In genomic region chr2:217932661-217933325, GRCh38 we compare ENCODE assay signal across 9 cellular contexts.
DNase-seq lines count a peak whose midpoint lies in the region; ATAC-seq and TF ChIP-seq lines count a peak whose summit lies in the region.
"Had no signal": no experiment of that assay in that cellular context is flagged by ENCODE, and none has a peak within 500 bp of the region (broad histone marks: within the 10 kb centered on the region; RNA-seq: fewer than 3 reads in every experiment).

No MANE protein-coding gene starts in this region.

- ATAC-seq in GM21360 (IDR thresholded peaks at IDR 0.05; ENCODE audit: unreplicated experiment) = no peak

- no peak overlapping the region for H2AFZ ChIP-seq in Loucy (ENCODE audit: low read length)

- peak overlapping the region; percentile 99 for H3K27ac ChIP-seq in stomach smooth muscle (ENCODE audit: low read length)

- H3K27me3 ChIP-seq in Loucy (ENCODE audit: insufficient read depth, low read length, poor library complexity, severe bottlenecking) (no peaks in the 10 kb centered on the region), stomach smooth muscle (ENCODE audit: control insufficient read depth in 1 of 2, insufficient read depth in 2 of 2, low read length in 2 of 2) (no peaks in the 10 kb centered on the region)

- H3K36me3 ChIP-seq in Loucy (ENCODE audit: insufficient read depth, low read length) (no peaks in the 10 kb centered on the region), stomach smooth muscle (ENCODE audit: control insufficient read depth in 2 of 2, insufficient read depth in 2 of 2, low read length in 2 of 2) (peaks cover 7% of the 10 kb centered on the region in 2 donors)

- in situ Hi-C loops in astrocyte of the spinal cord (cut with HindIII; ENCODE audit: low sequenced_read_pairs) (no loop called here), GM13977 (cut with MboI; ENCODE audit: low pct_unique_long_range_greater_than_20kb, low sequenced_read_pairs, unreplicated experiment) (no loop called here)

- H3K9me3 ChIP-seq in Loucy (ENCODE audit: insufficient read depth, low read depth, low read length) (no peaks in the 10 kb centered on the region), stomach smooth muscle (ENCODE audit: control insufficient read depth in 2 of 2, low read length in 2 of 2) (no peaks in the 10 kb centered on the region)

- H3K79me2 ChIP-seq in Loucy (ENCODE audit: insufficient read depth, low read length) = no peaks in the 10 kb centered on the region

- peak; percentile 40; the same call in 1 of the 2 replicates for TF ChIP-seq CTCF in Loucy (conservative IDR thresholded peaks at IDR 0.05; ENCODE audit: low read length)
- TF ChIP-seq CTCF in astrocyte of the spinal cord (IDR thresholded peaks at IDR 0.05; ENCODE audit: low read depth, low read length) = peak; percentile 1
- no peak for TF ChIP-seq CTCF in GM13977 (IDR thresholded peaks at IDR 0.05; ENCODE audit: extremely low read depth, insufficient read depth, missing control alignments)

- DNase-seq in astrocyte of the spinal cord (ENCODE audit: low read depth, low spot score) (no peak), kidney glomerular epithelial cell (lab: John Stamatoyannopoulos, UW) (peak; percentile 62), NK-92 (lab: John Stamatoyannopoulos, UW; ENCODE audit: unreplicated experiment) (no peak), NCI-H1092 treated with DMSO at 0.1 percent for 48 hours (lab: John Stamatoyannopoulos, UW) (no peak), GM13977 (ENCODE audit: low spot score) (no peak)
- DNase-seq: GF-D8 had no signal

- H3K4me2 ChIP-seq in Loucy (ENCODE audit: low read depth, low read length, poor library complexity, severe bottlenecking) = no peak overlapping the region

- H3F3A ChIP-seq in Loucy (ENCODE audit: low read depth) = no peaks in the 10 kb centered on the region

- H3K4me1 ChIP-seq in Loucy (ENCODE audit: insufficient read depth, low read length, poor library complexity, severe bottlenecking) (peaks cover 12% of the 10 kb centered on the region), stomach smooth muscle (ENCODE audit: control insufficient read depth, insufficient read depth, low read length) (peaks cover 97% of the 10 kb centered on the region)

- no peaks in the 10 kb centered on the region for H3K9me2 ChIP-seq in Loucy (replicated peaks; ENCODE audit: low read depth, low read length)

- H3K9ac ChIP-seq in Loucy (ENCODE audit: low read depth, low read length, poor library complexity, severe bottlenecking) = no peak overlapping the region
- H3K9ac ChIP-seq in stomach smooth muscle (ENCODE audit: low read length in 2 of 2) = peak overlapping the region; percentile 80 to 98

- H3K4me3 ChIP-seq in Loucy (ENCODE audit: low read length, poor library complexity, severe bottlenecking) (no peak overlapping the region), astrocyte of the spinal cord (ENCODE audit: low read depth, low read length) (no peak overlapping the region), stomach smooth muscle (ENCODE audit: low read length in 2 of 2) (peak overlapping the region; percentile 63 to 99)

- no peaks in the 10 kb centered on the region for H4K20me1 ChIP-seq in Loucy (ENCODE audit: insufficient read depth, low read length, poor library complexity, severe bottlenecking)

Comparison
In these comparisons a context has a peak if more than half of its experiments do, and no peak if none do; other contexts are left out.
1. H3K4me3 ChIP-seq: peak in stomach smooth muscle (2 of 2); none in Loucy (single experiment) and astrocyte of the spinal cord (single experiment).